19 cellular contexts compared by ENCODE assay signal in genomic region chr19:50202399-50202798, GRCh38. TPM values are rescaled to one million over a fixed set of nuclear protein-coding genes. Genes with fewer than 3 reads are reported as not detected.
"Had no signal": no experiment of that assay in that cellular context is flagged by ENCODE, and none has a peak within 500 bp of the region (broad histone marks: within the 10 kb centered on the region; RNA-seq: fewer than 3 reads in every experiment).

No MANE protein-coding gene starts in this region.

- H3K9me3 ChIP-seq: gastroesophageal sphincter, prostate gland, sigmoid colon had no signal

- H3K27ac ChIP-seq: prostate gland, sigmoid colon had no signal

- H3K9me3 Mint-ChIP-seq: activated naive CD4-positive, alpha-beta T cell treated with anti-CD3 and anti-CD28 coated beads, Interleukin-2, amount 50 U/mL, for 24 hours; activated T-helper 17 cell treated with anti-CD3 and anti-CD28 coated beads, Interleukin-2, amount 50 U/mL, for 72 hours had no signal

- ATAC-seq: activated T-helper 17 cell treated with anti-CD3 and anti-CD28 coated beads, Interleukin-2, amount 50 U/mL, for 72 hours had no signal

- H3K36me3 Mint-ChIP-seq: activated naive CD4-positive, alpha-beta T cell treated with anti-CD3 and anti-CD28 coated beads, Interleukin-2, amount 50 U/mL, for 24 hours had no signal

- H3K27ac Mint-ChIP-seq: activated naive CD4-positive, alpha-beta T cell treated with anti-CD3 and anti-CD28 coated beads, Interleukin-2, amount 50 U/mL, for 24 hours; activated T-helper 17 cell treated with anti-CD3 and anti-CD28 coated beads, Interleukin-2, amount 50 U/mL, for 72 hours had no signal

- H3K4me3 Mint-ChIP-seq: activated naive CD4-positive, alpha-beta T cell treated with anti-CD3 and anti-CD28 coated beads, Interleukin-2, amount 50 U/mL, for 24 hours; activated T-helper 17 cell treated with anti-CD3 and anti-CD28 coated beads, Interleukin-2, amount 50 U/mL, for 72 hours had no signal

- H3K36me3 ChIP-seq: gastroesophageal sphincter, prostate gland, sigmoid colon had no signal

- H3K4me1 ChIP-seq: prostate gland had no signal

- DNase-seq: activated CD4-positive, alpha-beta T cell treated with anti-CD3 and anti-CD28 coated beads, Interleukin-2, amount 50 U/mL, for 1 hour; activated CD4-positive, CD25-positive, alpha-beta regulatory T cell; activated T-cell treated with anti-CD3 and anti-CD28 coated beads for 4 hours; amniotic stem cell; kidney; sigmoid colon; stimulated activated CD4-positive, alpha-beta T cell treated with anti-CD3 and anti-CD28 coated beads, Interleukin-12 subunit alpha, Interleukin-12 subunit beta, amount 100 ng/mL, for 4 hours; stimulated activated naive CD4-positive, alpha-beta T cell; T-helper 2 cell had no signal

- H3K4me1 Mint-ChIP-seq: activated naive CD4-positive, alpha-beta T cell treated with anti-CD3 and anti-CD28 coated beads, Interleukin-2, amount 50 U/mL, for 24 hours; activated T-helper 17 cell treated with anti-CD3 and anti-CD28 coated beads, Interleukin-2, amount 50 U/mL, for 72 hours had no signal

RNA-seq across cellular contexts. Expression of gene MYH14, which starts 1.0 kb away (rescaled TPM):
- total RNA-seq: activated CD8-positive, alpha-beta memory T cell treated with anti-CD3 and anti-CD28 coated beads for 36 hours; activated T-helper 17 cell treated with anti-CD3 and anti-CD28 coated beads, Interleukin-2, amount 50 U/mL, for 72 hours; fibroblast of lung had no signal

RNA-seq across cellular contexts. Expression of gene IZUMO2, which starts 39.3 kb away (rescaled TPM):
- total RNA-seq: activated CD8-positive, alpha-beta memory T cell treated with anti-CD3 and anti-CD28 coated beads for 36 hours; activated T-helper 17 cell treated with anti-CD3 and anti-CD28 coated beads, Interleukin-2, amount 50 U/mL, for 72 hours; endothelial cell of umbilical vein; fibroblast of lung; gastroesophageal sphincter; kidney; liver; mesenteric fat pad; sigmoid colon; ureter had no signal
